In genomic region chr12:58416211-58416610, GRCh38 we compare ENCODE assay signal across 13 cellular contexts.
DNase-seq lines count a peak whose midpoint lies in the region; ATAC-seq, FAIRE-seq and TF ChIP-seq lines count a peak whose summit lies in the region.
"Had no signal": no experiment of that assay in that cellular context is flagged by ENCODE, and none has a peak within 500 bp of the region (broad histone marks: within the 10 kb centered on the region; RNA-seq: fewer than 3 reads in every experiment).

No MANE protein-coding gene starts in this region.

- no peak overlapping the region for H3K9ac ChIP-seq in smooth muscle cell (ENCODE audit: low read depth)

- H3K36me3 ChIP-seq in Panc1 (ENCODE audit: control insufficient read depth, insufficient read depth, low read length) (no peaks in the 10 kb centered on the region), smooth muscle cell (ENCODE audit: low read depth) (no peaks in the 10 kb centered on the region), esophagus muscularis mucosa (no peaks in the 10 kb centered on the region)

- TF ChIP-seq CTCF in Panc1 (IDR thresholded peaks at IDR 0.05) (peak; percentile 18; the same call in 1 of the 2 replicates), smooth muscle cell (IDR thresholded peaks at IDR 0.05; ENCODE audit: borderline replicate concordance, insufficient read depth, poor library complexity, severe bottlenecking) (peak; percentile 29), D721Med (IDR thresholded peaks at IDR 0.05; ENCODE audit: insufficient read depth, missing control alignments) (no peak), esophagus muscularis mucosa (IDR thresholded peaks at IDR 0.05) (no peak)

- H4K20me1 ChIP-seq in smooth muscle cell (ENCODE audit: low read depth): no peaks in the 10 kb centered on the region

- TF ChIP-seq POLR2A in esophagus muscularis mucosa (IDR thresholded peaks at IDR 0.05; ENCODE audit: low read depth): no peak

- intact Hi-C loops in Panc1 (cut with micrococcal nuclease; ENCODE audit: unreplicated experiment) (no loop called here), esophagus muscularis mucosa (cut with DNase I) (no loop called here)

- H3K27ac ChIP-seq in Panc1 (ENCODE audit: low read length) (peak overlapping the region; percentile 19; the same call in 1 of the 2 replicates), smooth muscle cell (ENCODE audit: low read depth) (peak overlapping the region; percentile 99), esophagus muscularis mucosa (replicated peaks in 1 of 4) (no peak overlapping the region)
- H3K27ac ChIP-seq: 22Rv1, testis had no signal

- H3K4me3 ChIP-seq in Panc1 (ENCODE audit: low read depth in 2 of 2, low read length in 2 of 2): no peak overlapping the region
- H3K4me3 ChIP-seq in smooth muscle cell: no peak overlapping the region
- no peak overlapping the region for H3K4me3 ChIP-seq in esophagus muscularis mucosa
- H3K4me3 ChIP-seq: testis had no signal

- H3K9me3 ChIP-seq in Panc1 (ENCODE audit: control insufficient read depth, insufficient read depth, low read depth, low read length) (no peaks in the 10 kb centered on the region; the same call in 1 of the 2 replicates), smooth muscle cell (replicated peaks; ENCODE audit: low read depth) (no peaks in the 10 kb centered on the region), esophagus muscularis mucosa (no peaks in the 10 kb centered on the region)
- H3K9me3 ChIP-seq: testis had no signal

- no peak for TF ChIP-seq EP300 in esophagus muscularis mucosa (IDR thresholded peaks at IDR 0.05)

- H2AFZ ChIP-seq in smooth muscle cell (ENCODE audit: low read depth): no peak overlapping the region

- peaks cover 6% of the 10 kb centered on the region for H3F3A ChIP-seq in smooth muscle cell (ENCODE audit: low read depth)

- CTCF ChIA-PET in Panc1 (lab: Charles Lee): no interaction called here

- no peak for ATAC-seq in Panc1
- no peak for ATAC-seq in HG02884 (IDR thresholded peaks at IDR 0.05; ENCODE audit: unreplicated experiment)

- H3K4me2 ChIP-seq in smooth muscle cell: no peak overlapping the region

- H3K27me3 ChIP-seq in Panc1 (ENCODE audit: control insufficient read depth, insufficient read depth, low read length): no peaks in the 10 kb centered on the region
- H3K27me3 ChIP-seq in smooth muscle cell (ENCODE audit: low read depth): no peaks in the 10 kb centered on the region
- no peaks in the 10 kb centered on the region for H3K27me3 ChIP-seq in esophagus muscularis mucosa
- H3K27me3 ChIP-seq: testis had no signal

- in situ Hi-C loops in Panc1 (cut with HindIII; ENCODE audit: low pct_unique_long_range_greater_than_20kb, low sequenced_read_pairs): no loop called here

- WGBS in smooth muscle cell (ENCODE audit: low lambda C conversion rate): 12% methylated on average over 2 of the region's 2 CpGs
- WGBS in esophagus muscularis mucosa: 61% methylated on average over 2 of the region's 2 CpGs

- no peaks in the 10 kb centered on the region for H3K79me2 ChIP-seq in smooth muscle cell (ENCODE audit: low read depth)

- peak; percentile 5 for DNase-seq in DMS 273 (lab: John Stamatoyannopoulos, UW; ENCODE audit: unreplicated experiment)
- DNase-seq in DMS 273 treated with DMSO at 0.1 percent for 48 hours (lab: John Stamatoyannopoulos, UW): no peak
- no peak for DNase-seq in Panc1 (ENCODE audit: low read depth, low spot score)
- peak; percentile 66 for DNase-seq in fibroblast of gingiva (ENCODE audit: low read depth)
- DNase-seq in smooth muscle cell (lab: John Stamatoyannopoulos, UW; ENCODE audit: unreplicated experiment): no peak
- DNase-seq in D721Med (ENCODE audit: insufficient read length, low spot score): no peak
- DNase-seq in esophagus muscularis mucosa (ENCODE audit: extremely low spot score): no peak
- DNase-seq: activated T-cell treated with anti-CD3 and anti-CD28 coated beads, Interleukin-2, amount 50 U/mL, for 1 hour; Karpas-422; stimulated activated CD4-positive, alpha-beta T cell treated with anti-CD3 and anti-CD28 coated beads, Interleukin-4, amount 100 ng/mL, for 4 hours; testis had no signal

- POLR2A ChIA-PET in Panc1 (lab: Charles Lee): no interaction called here

- peaks cover 7% of the 10 kb centered on the region for H3K4me1 ChIP-seq in Panc1 (ENCODE audit: control insufficient read depth, insufficient read depth, low read length)
- peaks cover 29% of the 10 kb centered on the region for H3K4me1 ChIP-seq in smooth muscle cell (ENCODE audit: low read depth)
- peaks cover 0 to 32% (median 7%) of the 10 kb centered on the region in 4 donors for H3K4me1 ChIP-seq in esophagus muscularis mucosa

- FAIRE-seq in D721Med (lab: Jason Lieb, UNC): no peak

- BruUV-seq in Panc1 (replicated peaks; lab: Mats Ljungman, UMichigan): no TSS peak

Comparison
In these comparisons a context has a peak if more than half of its experiments do, and no peak if none do; other contexts are left out.
1. DNase-seq: peak in DMS 273 (single experiment) and fibroblast of gingiva (single experiment); none in DMS 273 treated with DMSO at 0.1 percent for 48 hours (single experiment), Panc1 (single experiment), smooth muscle cell (single experiment), D721Med (single experiment) and esophagus muscularis mucosa (single experiment).
2. H3K27ac ChIP-seq: peak in Panc1 (single experiment) and smooth muscle cell (single experiment); none in esophagus muscularis mucosa (0 of 4).
3. CTCF ChIP-seq: peak in Panc1 (single experiment) and smooth muscle cell (single experiment); none in D721Med (single experiment) and esophagus muscularis mucosa (0 of 3).